ENCODE assay signal across 11 cellular contexts in the genomic region with DNA sequence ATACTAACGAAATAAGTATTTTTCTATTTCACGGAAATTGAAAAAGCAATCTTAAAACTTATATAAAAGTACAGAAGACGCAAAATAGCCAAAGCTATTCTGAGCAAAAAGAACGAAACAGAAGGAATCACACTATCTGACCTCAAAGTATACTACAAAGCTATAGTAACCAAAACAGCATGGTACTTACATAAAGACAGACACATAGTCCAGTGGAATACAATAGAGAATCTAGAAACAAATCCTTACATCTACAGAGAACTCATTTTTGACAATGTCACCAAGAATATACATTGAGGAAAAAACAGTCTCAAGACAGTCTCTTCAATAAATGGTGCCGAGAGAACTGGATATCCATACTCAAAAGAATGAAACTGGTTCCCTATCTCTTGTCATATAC.
"Had no signal": no experiment of that assay in that cellular context is flagged by ENCODE, and none has a peak within 500 bp of the region (broad histone marks: within the 10 kb centered on the region; RNA-seq: fewer than 3 reads in every experiment).

No MANE protein-coding gene starts in this region.

- H3K4me2 ChIP-seq: GM23338 had no signal

- ATAC-seq: GM23338, HCT116 had no signal

- H3K4me1 ChIP-seq: HAP-1 had no signal

- H3K4me3 ChIP-seq: GM23248, GM23338, HAP-1 had no signal

- DNase-seq: GM23248, GOT3, H7, H9, HCEC 1CT, HFFc6 had no signal

- H3K27ac ChIP-seq: GM23248 had no signal

- H3K9ac ChIP-seq: GM23248 had no signal

- H2AFZ ChIP-seq: GM23248, GM23338 had no signal

- H3K36me3 ChIP-seq: HAP-1 had no signal

- FAIRE-seq: H1, H54 had no signal
